ENCODE assay signal across 8 cellular contexts in the genomic region with DNA sequence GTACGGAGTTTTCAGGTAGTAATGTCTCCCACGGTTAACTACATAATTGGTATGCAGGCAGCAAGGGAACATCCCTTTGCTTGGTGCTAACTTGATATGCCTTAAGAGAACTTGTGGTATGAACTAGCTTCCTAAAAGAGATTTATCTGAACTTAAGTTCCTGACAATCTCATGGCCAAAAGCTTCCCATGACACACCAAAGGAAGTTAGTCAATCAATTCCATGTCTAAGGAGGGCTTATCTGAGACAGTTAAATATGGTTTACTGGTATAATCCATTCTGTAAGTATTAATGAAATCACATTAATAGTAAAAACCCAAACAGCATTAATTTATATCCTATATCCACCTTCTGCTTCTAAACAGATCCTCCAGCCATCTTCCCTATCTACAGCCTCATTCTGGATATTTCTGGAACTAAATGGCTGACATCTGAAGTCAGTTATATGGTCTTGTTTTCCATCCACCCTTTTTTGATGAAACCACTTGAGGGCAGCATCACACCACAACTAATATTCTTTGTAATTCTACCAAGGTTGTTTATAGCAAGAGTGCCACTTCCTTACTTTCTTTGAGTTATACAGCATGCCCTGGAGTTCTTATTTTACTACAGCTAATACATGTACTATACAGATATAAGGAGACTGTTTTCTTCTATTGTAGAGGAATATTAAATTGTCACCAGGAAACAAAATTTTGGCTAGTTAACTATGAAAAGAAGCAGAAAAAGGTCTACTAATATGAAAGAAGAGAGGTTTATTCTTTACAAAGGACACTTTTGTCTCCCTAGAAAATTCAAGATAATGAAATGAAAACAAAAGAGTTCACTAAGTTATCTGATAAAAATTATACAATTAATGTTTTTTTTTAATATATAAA. TPM values are rescaled to one million over a fixed set of nuclear protein-coding genes. Genes with fewer than 3 reads are reported as not detected.
DNase-seq lines count a peak whose midpoint lies in the region; ATAC-seq and TF ChIP-seq lines count a peak whose summit lies in the region.

No MANE protein-coding gene starts in this region.

- H3K4me1 ChIP-seq in fibroblast of lung (ENCODE audit: control insufficient read depth, extremely low read depth, insufficient read depth, low read length): peaks cover 2% of the 10 kb centered on the region
- no peaks in the 10 kb centered on the region for H3K4me1 ChIP-seq in uterus

- peak overlapping the region; percentile 6 for H3K27ac ChIP-seq in fibroblast of lung (ENCODE audit: insufficient read depth, low read length)
- peak overlapping the region in 1 of 2 donors; percentile 64 for H3K27ac ChIP-seq in uterus

- H3K4me3 ChIP-seq in fibroblast of lung (replicated peaks in 1 of 4; ENCODE audit: control extremely low read depth in 1 of 4, insufficient read depth in 1 of 4, low read depth in 3 of 4, low read length in 4 of 4): no peak overlapping the region
- H3K4me3 ChIP-seq in uterus: no peak overlapping the region

- H2AFZ ChIP-seq in fibroblast of lung (ENCODE audit: low read length): peak overlapping the region; percentile 48

- no peaks in the 10 kb centered on the region for H3K27me3 ChIP-seq in fibroblast of lung (ENCODE audit: control insufficient read depth, insufficient read depth, low read length)
- H3K27me3 ChIP-seq in uterus: no peaks in the 10 kb centered on the region

- intact Hi-C loops in activated CD4-positive, alpha-beta T cell treated with anti-CD3 and anti-CD28 coated beads, Interleukin-2, amount 10 ng/mL, durations not matched to agents 24 days and 14 days (cut with micrococcal nuclease): loop anchor here (1.0 to 10.0 kb wide), 4 partner anchors 135 to 601 kb away; partner anchors contain the start of gene UGCG
- intact Hi-C loops in uterus (cut with DNase I; ENCODE audit: low total_unique reads): loop anchor here (2.0 kb wide), 1 partner anchor 315 kb away; no protein-coding TSS in a partner anchor

- H3K4me2 ChIP-seq in fibroblast of lung (ENCODE audit: extremely low read depth, insufficient read depth, low read length): no peak overlapping the region

- no peaks in the 10 kb centered on the region for H3K79me2 ChIP-seq in fibroblast of lung (ENCODE audit: control insufficient read depth, insufficient read depth, low read length)

- no peaks in the 10 kb centered on the region for H3K9me3 Mint-ChIP-seq in activated CD4-positive, alpha-beta T cell treated with anti-CD3 and anti-CD28 coated beads, Interleukin-2, amount 10 ng/mL, durations not matched to agents 24 days and 14 days
- H3K9me3 Mint-ChIP-seq in neural crest cell: no peaks in the 10 kb centered on the region

- TF ChIP-seq CTCF in fibroblast of lung (conservative IDR thresholded peaks at IDR 0.05 in 1 of 2, IDR thresholded peaks at IDR 0.05 in 1 of 2; ENCODE audit: low read depth in 1 of 2, low read length in 2 of 2) (peak; percentile 49 to 63), neural crest cell (conservative IDR thresholded peaks at IDR 0.05) (peak; percentile 85), uterus (IDR thresholded peaks at IDR 0.05) (peak; percentile 63 to 85 (median 76))

- DNase-seq in stimulated activated CD4-positive, alpha-beta T cell treated with anti-CD3 and anti-CD28 coated beads, Interleukin-12 subunit alpha, Interleukin-12 subunit beta, amount 100 ng/mL, for 24 hours (ENCODE audit: low read depth in 2 of 2): peak; percentile 5 to 10
- no peak for DNase-seq in stimulated activated CD4-positive, alpha-beta T cell treated with anti-CD3 and anti-CD28 coated beads, Interleukin-4, amount 100 ng/mL, for 1 hour
- DNase-seq in NCI-H510A (lab: John Stamatoyannopoulos, UW): peak; percentile 40
- peak; percentile 87 for DNase-seq in activated CD4-positive, alpha-beta T cell treated with anti-CD3 and anti-CD28 coated beads, Interleukin-2, amount 10 ng/mL, durations not matched to agents 24 days and 14 days
- DNase-seq in fibroblast of lung (ENCODE audit: low read depth in 2 of 2): peak; percentile 72 to 90
- DNase-seq in neural crest cell (ENCODE audit: low read depth, low spot score): peak; percentile 36
- peak; percentile 21 to 65 for DNase-seq in uterus

- H3K27me3 Mint-ChIP-seq in activated CD4-positive, alpha-beta T cell treated with anti-CD3 and anti-CD28 coated beads, Interleukin-2, amount 10 ng/mL, durations not matched to agents 24 days and 14 days: no peaks in the 10 kb centered on the region
- no peaks in the 10 kb centered on the region for H3K27me3 Mint-ChIP-seq in neural crest cell (ENCODE audit: low read depth)

- H3K9me3 ChIP-seq in fibroblast of lung (ENCODE audit: control insufficient read depth, insufficient read depth, low read depth, low read length) (no peaks in the 10 kb centered on the region), uterus (no peaks in the 10 kb centered on the region)

- ATAC-seq in HG03280 (IDR thresholded peaks at IDR 0.05; ENCODE audit: unreplicated experiment): peak; percentile 69

- H3K4me1 Mint-ChIP-seq in activated CD4-positive, alpha-beta T cell treated with anti-CD3 and anti-CD28 coated beads, Interleukin-2, amount 10 ng/mL, durations not matched to agents 24 days and 14 days: no peaks in the 10 kb centered on the region
- H3K4me1 Mint-ChIP-seq in neural crest cell: no peaks in the 10 kb centered on the region

- no peak for TF ChIP-seq POLR2A in uterus (IDR thresholded peaks at IDR 0.05)

- no peak overlapping the region for H3K4me3 Mint-ChIP-seq in activated CD4-positive, alpha-beta T cell treated with anti-CD3 and anti-CD28 coated beads, Interleukin-2, amount 10 ng/mL, durations not matched to agents 24 days and 14 days
- no peak overlapping the region for H3K4me3 Mint-ChIP-seq in neural crest cell

- no peaks in the 10 kb centered on the region for H4K20me1 ChIP-seq in fibroblast of lung (ENCODE audit: control insufficient read depth, extremely low read depth, insufficient read depth, low read length)

- H3K36me3 ChIP-seq in fibroblast of lung (ENCODE audit: control insufficient read depth, insufficient read depth, low read length) (no peaks in the 10 kb centered on the region), uterus (no peaks in the 10 kb centered on the region)

- no peak overlapping the region for H3K27ac Mint-ChIP-seq in activated CD4-positive, alpha-beta T cell treated with anti-CD3 and anti-CD28 coated beads, Interleukin-2, amount 10 ng/mL, durations not matched to agents 24 days and 14 days
- no peak overlapping the region for H3K27ac Mint-ChIP-seq in neural crest cell (ENCODE audit: unreplicated experiment)

- H3K36me3 Mint-ChIP-seq in activated CD4-positive, alpha-beta T cell treated with anti-CD3 and anti-CD28 coated beads, Interleukin-2, amount 10 ng/mL, durations not matched to agents 24 days and 14 days (ENCODE audit: low read depth): no peaks in the 10 kb centered on the region
- H3K36me3 Mint-ChIP-seq in neural crest cell (ENCODE audit: low read depth): no peaks in the 10 kb centered on the region

- no peak overlapping the region for H3K9ac ChIP-seq in fibroblast of lung (ENCODE audit: insufficient read depth, low read length)

RNA-seq across cellular contexts. Expression of gene SHOC1, which starts 34.7 kb away (rescaled TPM):
- total RNA-seq in activated CD4-positive, alpha-beta T cell treated with anti-CD3 and anti-CD28 coated beads, Interleukin-2, amount 10 ng/mL, durations not matched to agents 24 days and 14 days: not detected in 2 replicates
- total RNA-seq in fibroblast of lung (under 0.01 TPM in 2 replicates), neural crest cell (not detected in 2 replicates), uterus (1 to 10 TPM in 1 of 4 donors, under 1 TPM in 1, not detected in 2; 0.28 to 1.0 TPM)
- 0.02 and 0.11 TPM in 2 replicates for polyA plus RNA-seq in fibroblast of lung
- polyA plus RNA-seq in fibroblast of lung (2012): 0.13 TPM in 1 of 2 replicates, not detected in the other
- polyA minus RNA-seq in fibroblast of lung (ENCODE audit: low replicate concordance): not detected in 2 replicates
